Comparison of ENCODE assay signal across 1 cellular context in genomic region chr3:184085389-184085852, GRCh38.
TF ChIP-seq lines count a peak whose summit lies in the region.

No MANE protein-coding gene starts in this region.

TF ChIP-seq in K562, 482 proteins besides CTCF, POLR2A, EP300 and RAD21 (continued from another document and continues in another):
- TF ChIP-seq RNF219 (CRISPR knock-in tag; IDR thresholded peaks at IDR 0.05), result no peak
- no peak for TF ChIP-seq YY1 (IDR thresholded peaks at IDR 0.05; ENCODE audit: borderline replicate concordance in 1 of 3, control insufficient read depth in 1 of 3, extremely low read depth in 1 of 3, insufficient read depth in 3 of 3, insufficient read length in 1 of 3, insufficient replicate concordance in 2 of 3, low read depth in 1 of 3, low read length in 2 of 3)
- peak; percentile 30; the same call in 1 of the 2 replicates for TF ChIP-seq TCF3 (CRISPR knock-in tag; IDR thresholded peaks at IDR 0.05)
- no peak for TF ChIP-seq ZNF57 (CRISPR knock-in tag; IDR thresholded peaks at IDR 0.05)
- no peak for TF ChIP-seq SIX5 (IDR thresholded peaks at IDR 0.05; ENCODE audit: borderline replicate concordance in 1 of 2, insufficient read depth in 1 of 2, low read depth in 1 of 2, low read length in 2 of 2)
- peak; percentile 84 for TF ChIP-seq ARID1B (IDR thresholded peaks at IDR 0.05)
- TF ChIP-seq GABPA (tag; conservative IDR thresholded peaks at IDR 0.05; ENCODE audit: low read depth), result peak; percentile 61
- peak; percentile 74; the same call in 1 of the 2 replicates for TF ChIP-seq FOXJ2 (tag; IDR thresholded peaks at IDR 0.05)
- no peak for TF ChIP-seq ZNF79 (CRISPR knock-in tag; IDR thresholded peaks at IDR 0.05; ENCODE audit: low read depth)
- no peak for TF ChIP-seq KDM2B (CRISPR knock-in tag; IDR thresholded peaks at IDR 0.05)
- TF ChIP-seq ZNF253 (CRISPR knock-in tag; conservative IDR thresholded peaks at IDR 0.05), result no peak
- TF ChIP-seq TOE1 (IDR thresholded peaks at IDR 0.05; ENCODE audit: borderline replicate concordance), result peak; percentile 65; the same call in 1 of the 2 replicates
- TF ChIP-seq TOE1 (CRISPR knock-in tag; IDR thresholded peaks at IDR 0.05; ENCODE audit: borderline replicate concordance, low read depth), result no peak
- TF ChIP-seq HIVEP1 (CRISPR knock-in tag; IDR thresholded peaks at IDR 0.05), result no peak
- no peak for TF ChIP-seq CREBBP (IDR thresholded peaks at IDR 0.05; ENCODE audit: low read depth, low read length)
- 0 out of 2 replicates have a peak, but pooled peaks have one; percentile 17 for TF ChIP-seq TAL1 (IDR thresholded peaks at IDR 0.05)
- peak; percentile 67; the same call in 1 of the 2 replicates for TF ChIP-seq HDAC2 (IDR thresholded peaks at IDR 0.05)
- no peak for TF ChIP-seq ZBTB5 (IDR thresholded peaks at IDR 0.05)
- TF ChIP-seq RBFOX2 (IDR thresholded peaks at IDR 0.05; ENCODE audit: low read depth, low read length), result no peak
- TF ChIP-seq SOX6 (IDR thresholded peaks at IDR 0.05), result peak; percentile 76
- TF ChIP-seq ARHGAP35 (IDR thresholded peaks at IDR 0.05; ENCODE audit: partially characterized antibody), result no peak
- no peak; the same call in 1 of the 2 replicates for TF ChIP-seq GATAD2B (IDR thresholded peaks at IDR 0.05; ENCODE audit: borderline replicate concordance)
- TF ChIP-seq MAFF (IDR thresholded peaks at IDR 0.05; ENCODE audit: low read length), result no peak
- TF ChIP-seq SMAD4 (CRISPR knock-in tag; conservative IDR thresholded peaks at IDR 0.05), result peak; percentile 88
- no peak for TF ChIP-seq ZNF780A (CRISPR knock-in tag; IDR thresholded peaks at IDR 0.05)
- TF ChIP-seq, protein P1, sequence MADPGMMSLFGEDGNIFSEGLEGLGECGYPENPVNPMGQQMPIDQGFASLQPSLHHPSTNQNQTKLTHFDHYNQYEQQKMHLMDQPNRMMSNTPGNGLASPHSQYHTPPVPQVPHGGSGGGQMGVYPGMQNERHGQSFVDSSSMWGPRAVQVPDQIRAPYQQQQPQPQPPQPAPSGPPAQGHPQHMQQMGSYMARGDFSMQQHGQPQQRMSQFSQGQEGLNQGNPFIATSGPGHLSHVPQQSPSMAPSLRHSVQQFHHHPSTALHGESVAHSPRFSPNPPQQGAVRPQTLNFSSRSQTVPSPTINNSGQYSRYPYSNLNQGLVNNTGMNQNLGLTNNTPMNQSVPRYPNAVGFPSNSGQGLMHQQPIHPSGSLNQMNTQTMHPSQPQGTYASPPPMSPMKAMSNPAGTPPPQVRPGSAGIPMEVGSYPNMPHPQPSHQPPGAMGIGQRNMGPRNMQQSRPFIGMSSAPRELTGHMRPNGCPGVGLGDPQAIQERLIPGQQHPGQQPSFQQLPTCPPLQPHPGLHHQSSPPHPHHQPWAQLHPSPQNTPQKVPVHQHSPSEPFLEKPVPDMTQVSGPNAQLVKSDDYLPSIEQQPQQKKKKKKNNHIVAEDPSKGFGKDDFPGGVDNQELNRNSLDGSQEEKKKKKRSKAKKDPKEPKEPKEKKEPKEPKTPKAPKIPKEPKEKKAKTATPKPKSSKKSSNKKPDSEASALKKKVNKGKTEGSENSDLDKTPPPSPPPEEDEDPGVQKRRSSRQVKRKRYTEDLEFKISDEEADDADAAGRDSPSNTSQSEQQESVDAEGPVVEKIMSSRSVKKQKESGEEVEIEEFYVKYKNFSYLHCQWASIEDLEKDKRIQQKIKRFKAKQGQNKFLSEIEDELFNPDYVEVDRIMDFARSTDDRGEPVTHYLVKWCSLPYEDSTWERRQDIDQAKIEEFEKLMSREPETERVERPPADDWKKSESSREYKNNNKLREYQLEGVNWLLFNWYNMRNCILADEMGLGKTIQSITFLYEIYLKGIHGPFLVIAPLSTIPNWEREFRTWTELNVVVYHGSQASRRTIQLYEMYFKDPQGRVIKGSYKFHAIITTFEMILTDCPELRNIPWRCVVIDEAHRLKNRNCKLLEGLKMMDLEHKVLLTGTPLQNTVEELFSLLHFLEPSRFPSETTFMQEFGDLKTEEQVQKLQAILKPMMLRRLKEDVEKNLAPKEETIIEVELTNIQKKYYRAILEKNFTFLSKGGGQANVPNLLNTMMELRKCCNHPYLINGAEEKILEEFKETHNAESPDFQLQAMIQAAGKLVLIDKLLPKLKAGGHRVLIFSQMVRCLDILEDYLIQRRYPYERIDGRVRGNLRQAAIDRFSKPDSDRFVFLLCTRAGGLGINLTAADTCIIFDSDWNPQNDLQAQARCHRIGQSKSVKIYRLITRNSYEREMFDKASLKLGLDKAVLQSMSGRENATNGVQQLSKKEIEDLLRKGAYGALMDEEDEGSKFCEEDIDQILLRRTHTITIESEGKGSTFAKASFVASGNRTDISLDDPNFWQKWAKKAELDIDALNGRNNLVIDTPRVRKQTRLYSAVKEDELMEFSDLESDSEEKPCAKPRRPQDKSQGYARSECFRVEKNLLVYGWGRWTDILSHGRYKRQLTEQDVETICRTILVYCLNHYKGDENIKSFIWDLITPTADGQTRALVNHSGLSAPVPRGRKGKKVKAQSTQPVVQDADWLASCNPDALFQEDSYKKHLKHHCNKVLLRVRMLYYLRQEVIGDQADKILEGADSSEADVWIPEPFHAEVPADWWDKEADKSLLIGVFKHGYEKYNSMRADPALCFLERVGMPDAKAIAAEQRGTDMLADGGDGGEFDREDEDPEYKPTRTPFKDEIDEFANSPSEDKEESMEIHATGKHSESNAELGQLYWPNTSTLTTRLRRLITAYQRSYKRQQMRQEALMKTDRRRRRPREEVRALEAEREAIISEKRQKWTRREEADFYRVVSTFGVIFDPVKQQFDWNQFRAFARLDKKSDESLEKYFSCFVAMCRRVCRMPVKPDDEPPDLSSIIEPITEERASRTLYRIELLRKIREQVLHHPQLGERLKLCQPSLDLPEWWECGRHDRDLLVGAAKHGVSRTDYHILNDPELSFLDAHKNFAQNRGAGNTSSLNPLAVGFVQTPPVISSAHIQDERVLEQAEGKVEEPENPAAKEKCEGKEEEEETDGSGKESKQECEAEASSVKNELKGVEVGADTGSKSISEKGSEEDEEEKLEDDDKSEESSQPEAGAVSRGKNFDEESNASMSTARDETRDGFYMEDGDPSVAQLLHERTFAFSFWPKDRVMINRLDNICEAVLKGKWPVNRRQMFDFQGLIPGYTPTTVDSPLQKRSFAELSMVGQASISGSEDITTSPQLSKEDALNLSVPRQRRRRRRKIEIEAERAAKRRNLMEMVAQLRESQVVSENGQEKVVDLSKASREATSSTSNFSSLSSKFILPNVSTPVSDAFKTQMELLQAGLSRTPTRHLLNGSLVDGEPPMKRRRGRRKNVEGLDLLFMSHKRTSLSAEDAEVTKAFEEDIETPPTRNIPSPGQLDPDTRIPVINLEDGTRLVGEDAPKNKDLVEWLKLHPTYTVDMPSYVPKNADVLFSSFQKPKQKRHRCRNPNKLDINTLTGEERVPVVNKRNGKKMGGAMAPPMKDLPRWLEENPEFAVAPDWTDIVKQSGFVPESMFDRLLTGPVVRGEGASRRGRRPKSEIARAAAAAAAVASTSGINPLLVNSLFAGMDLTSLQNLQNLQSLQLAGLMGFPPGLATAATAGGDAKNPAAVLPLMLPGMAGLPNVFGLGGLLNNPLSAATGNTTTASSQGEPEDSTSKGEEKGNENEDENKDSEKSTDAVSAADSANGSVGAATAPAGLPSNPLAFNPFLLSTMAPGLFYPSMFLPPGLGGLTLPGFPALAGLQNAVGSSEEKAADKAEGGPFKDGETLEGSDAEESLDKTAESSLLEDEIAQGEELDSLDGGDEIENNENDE (IDR thresholded peaks at IDR 0.05; ENCODE audit: low read depth, low read length), result no peak
- TF ChIP-seq FOSL1 (tag; conservative IDR thresholded peaks at IDR 0.05), result peak; percentile 98
- TF ChIP-seq SMARCC2 (IDR thresholded peaks at IDR 0.05; ENCODE audit: low read depth), result peak; percentile 69; the same call in 1 of the 2 replicates
- TF ChIP-seq, protein P2, sequence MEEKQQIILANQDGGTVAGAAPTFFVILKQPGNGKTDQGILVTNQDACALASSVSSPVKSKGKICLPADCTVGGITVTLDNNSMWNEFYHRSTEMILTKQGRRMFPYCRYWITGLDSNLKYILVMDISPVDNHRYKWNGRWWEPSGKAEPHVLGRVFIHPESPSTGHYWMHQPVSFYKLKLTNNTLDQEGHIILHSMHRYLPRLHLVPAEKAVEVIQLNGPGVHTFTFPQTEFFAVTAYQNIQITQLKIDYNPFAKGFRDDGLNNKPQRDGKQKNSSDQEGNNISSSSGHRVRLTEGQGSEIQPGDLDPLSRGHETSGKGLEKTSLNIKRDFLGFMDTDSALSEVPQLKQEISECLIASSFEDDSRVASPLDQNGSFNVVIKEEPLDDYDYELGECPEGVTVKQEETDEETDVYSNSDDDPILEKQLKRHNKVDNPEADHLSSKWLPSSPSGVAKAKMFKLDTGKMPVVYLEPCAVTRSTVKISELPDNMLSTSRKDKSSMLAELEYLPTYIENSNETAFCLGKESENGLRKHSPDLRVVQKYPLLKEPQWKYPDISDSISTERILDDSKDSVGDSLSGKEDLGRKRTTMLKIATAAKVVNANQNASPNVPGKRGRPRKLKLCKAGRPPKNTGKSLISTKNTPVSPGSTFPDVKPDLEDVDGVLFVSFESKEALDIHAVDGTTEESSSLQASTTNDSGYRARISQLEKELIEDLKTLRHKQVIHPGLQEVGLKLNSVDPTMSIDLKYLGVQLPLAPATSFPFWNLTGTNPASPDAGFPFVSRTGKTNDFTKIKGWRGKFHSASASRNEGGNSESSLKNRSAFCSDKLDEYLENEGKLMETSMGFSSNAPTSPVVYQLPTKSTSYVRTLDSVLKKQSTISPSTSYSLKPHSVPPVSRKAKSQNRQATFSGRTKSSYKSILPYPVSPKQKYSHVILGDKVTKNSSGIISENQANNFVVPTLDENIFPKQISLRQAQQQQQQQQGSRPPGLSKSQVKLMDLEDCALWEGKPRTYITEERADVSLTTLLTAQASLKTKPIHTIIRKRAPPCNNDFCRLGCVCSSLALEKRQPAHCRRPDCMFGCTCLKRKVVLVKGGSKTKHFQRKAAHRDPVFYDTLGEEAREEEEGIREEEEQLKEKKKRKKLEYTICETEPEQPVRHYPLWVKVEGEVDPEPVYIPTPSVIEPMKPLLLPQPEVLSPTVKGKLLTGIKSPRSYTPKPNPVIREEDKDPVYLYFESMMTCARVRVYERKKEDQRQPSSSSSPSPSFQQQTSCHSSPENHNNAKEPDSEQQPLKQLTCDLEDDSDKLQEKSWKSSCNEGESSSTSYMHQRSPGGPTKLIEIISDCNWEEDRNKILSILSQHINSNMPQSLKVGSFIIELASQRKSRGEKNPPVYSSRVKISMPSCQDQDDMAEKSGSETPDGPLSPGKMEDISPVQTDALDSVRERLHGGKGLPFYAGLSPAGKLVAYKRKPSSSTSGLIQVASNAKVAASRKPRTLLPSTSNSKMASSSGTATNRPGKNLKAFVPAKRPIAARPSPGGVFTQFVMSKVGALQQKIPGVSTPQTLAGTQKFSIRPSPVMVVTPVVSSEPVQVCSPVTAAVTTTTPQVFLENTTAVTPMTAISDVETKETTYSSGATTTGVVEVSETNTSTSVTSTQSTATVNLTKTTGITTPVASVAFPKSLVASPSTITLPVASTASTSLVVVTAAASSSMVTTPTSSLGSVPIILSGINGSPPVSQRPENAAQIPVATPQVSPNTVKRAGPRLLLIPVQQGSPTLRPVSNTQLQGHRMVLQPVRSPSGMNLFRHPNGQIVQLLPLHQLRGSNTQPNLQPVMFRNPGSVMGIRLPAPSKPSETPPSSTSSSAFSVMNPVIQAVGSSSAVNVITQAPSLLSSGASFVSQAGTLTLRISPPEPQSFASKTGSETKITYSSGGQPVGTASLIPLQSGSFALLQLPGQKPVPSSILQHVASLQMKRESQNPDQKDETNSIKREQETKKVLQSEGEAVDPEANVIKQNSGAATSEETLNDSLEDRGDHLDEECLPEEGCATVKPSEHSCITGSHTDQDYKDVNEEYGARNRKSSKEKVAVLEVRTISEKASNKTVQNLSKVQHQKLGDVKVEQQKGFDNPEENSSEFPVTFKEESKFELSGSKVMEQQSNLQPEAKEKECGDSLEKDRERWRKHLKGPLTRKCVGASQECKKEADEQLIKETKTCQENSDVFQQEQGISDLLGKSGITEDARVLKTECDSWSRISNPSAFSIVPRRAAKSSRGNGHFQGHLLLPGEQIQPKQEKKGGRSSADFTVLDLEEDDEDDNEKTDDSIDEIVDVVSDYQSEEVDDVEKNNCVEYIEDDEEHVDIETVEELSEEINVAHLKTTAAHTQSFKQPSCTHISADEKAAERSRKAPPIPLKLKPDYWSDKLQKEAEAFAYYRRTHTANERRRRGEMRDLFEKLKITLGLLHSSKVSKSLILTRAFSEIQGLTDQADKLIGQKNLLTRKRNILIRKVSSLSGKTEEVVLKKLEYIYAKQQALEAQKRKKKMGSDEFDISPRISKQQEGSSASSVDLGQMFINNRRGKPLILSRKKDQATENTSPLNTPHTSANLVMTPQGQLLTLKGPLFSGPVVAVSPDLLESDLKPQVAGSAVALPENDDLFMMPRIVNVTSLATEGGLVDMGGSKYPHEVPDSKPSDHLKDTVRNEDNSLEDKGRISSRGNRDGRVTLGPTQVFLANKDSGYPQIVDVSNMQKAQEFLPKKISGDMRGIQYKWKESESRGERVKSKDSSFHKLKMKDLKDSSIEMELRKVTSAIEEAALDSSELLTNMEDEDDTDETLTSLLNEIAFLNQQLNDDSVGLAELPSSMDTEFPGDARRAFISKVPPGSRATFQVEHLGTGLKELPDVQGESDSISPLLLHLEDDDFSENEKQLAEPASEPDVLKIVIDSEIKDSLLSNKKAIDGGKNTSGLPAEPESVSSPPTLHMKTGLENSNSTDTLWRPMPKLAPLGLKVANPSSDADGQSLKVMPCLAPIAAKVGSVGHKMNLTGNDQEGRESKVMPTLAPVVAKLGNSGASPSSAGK (IDR thresholded peaks at IDR 0.05), result no peak
- TF ChIP-seq KLF6 (CRISPR knock-in tag; IDR thresholded peaks at IDR 0.05; ENCODE audit: borderline replicate concordance), result no peak
- peak in 1 of 2 experiments; percentile 62; a peak in 1 of 4 replicates for TF ChIP-seq HDAC1 (IDR thresholded peaks at IDR 0.05)
